ENCODE assay signal across 20 cellular contexts in genomic region chr13:22700488-22700887, GRCh38.
"Had no signal": no experiment of that assay in that cellular context is flagged by ENCODE, and none has a peak within 500 bp of the region (broad histone marks: within the 10 kb centered on the region; RNA-seq: fewer than 3 reads in every experiment).

No MANE protein-coding gene starts in this region.

- H3K36me3 ChIP-seq: esophagus muscularis mucosa, gastrocnemius medialis, heart right ventricle, ovary, right atrium auricular region, sigmoid colon, stomach, thoracic aorta, transverse colon had no signal

- H3K9me3 ChIP-seq: gastrocnemius medialis, mucosa of descending colon, ovary, right atrium auricular region, sigmoid colon, stomach, thoracic aorta, transverse colon had no signal

- H3K4me1 ChIP-seq: esophagus muscularis mucosa, gastrocnemius medialis, heart right ventricle, right atrium auricular region, sigmoid colon, transverse colon had no signal

- H3K27ac ChIP-seq: epithelial cell of prostate, esophagus muscularis mucosa, gastrocnemius medialis, heart right ventricle, ovary, right atrium auricular region, sigmoid colon, skin epidermis, stomach, thoracic aorta, transverse colon had no signal

- DNase-seq: effector memory CD4-positive, alpha-beta T cell; gastrocnemius medialis; heart right ventricle; islet precursor cell; mammary epithelial cell; mucosa of descending colon; naive thymus-derived CD8-positive, alpha-beta T cell; ovary; sigmoid colon; stimulated activated CD4-positive, alpha-beta T cell treated with anti-CD3 and anti-CD28 coated beads, Interleukin-2, amount 100 ng/mL, for 24 hours; stimulated activated CD4-positive, alpha-beta T cell treated with anti-CD3 and anti-CD28 coated beads, Interleukin-4, amount 100 ng/mL, for 4 hours; stimulated activated naive B cell treated with anti-CD40 and anti-IgM and Interleukin-4, amounts not matched to agents 10 μg/mL and 1 μg/mL and 100 μg/mL, for 72 hours; stomach; substantia nigra; transverse colon had no signal

- H3K4me3 ChIP-seq: esophagus muscularis mucosa, gastrocnemius medialis, heart right ventricle, mucosa of descending colon, ovary, right atrium auricular region, sigmoid colon, skin epidermis, stomach, thoracic aorta, transverse colon had no signal
